Comparison of ENCODE assay signal across 8 cellular contexts in the genomic region with DNA sequence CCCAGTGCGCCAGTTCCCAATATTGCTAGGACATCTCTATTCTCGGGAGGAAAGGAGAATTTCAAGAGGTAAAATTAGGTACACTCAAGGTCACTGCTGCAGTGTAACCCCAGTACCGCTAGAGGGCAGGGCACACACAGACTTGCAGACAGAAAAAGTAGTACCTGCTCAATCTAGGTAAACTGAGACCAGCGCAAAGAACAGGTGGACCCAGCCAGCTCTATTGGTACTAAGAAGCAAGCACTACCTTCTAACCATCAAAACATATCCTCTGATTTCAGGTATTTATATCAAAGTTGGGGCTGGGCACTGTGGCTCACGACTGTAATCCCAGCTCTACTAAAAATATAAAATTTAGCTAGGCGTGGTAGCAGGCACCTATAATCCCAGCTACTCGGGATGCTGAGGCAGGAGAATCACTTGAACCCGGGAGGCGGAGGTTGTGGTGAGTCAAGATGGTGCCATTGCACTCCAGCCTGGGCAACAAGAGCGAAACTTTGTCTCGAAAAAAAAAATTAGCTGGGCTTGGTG. TPM values are rescaled to one million over a fixed set of nuclear protein-coding genes. Genes with fewer than 3 reads are reported as not detected.
A peak's percentile ranks its signal among the peaks of the same experiment; 100 is the strongest.
DNase-seq lines count a peak whose midpoint lies in the region; ATAC-seq and TF ChIP-seq lines count a peak whose summit lies in the region.

No MANE protein-coding gene starts in this region.

- CTCF ChIA-PET in CD8-positive, alpha-beta T cell (lab: Charles Lee), result interaction anchor here (0.5 to 9.6 kb wide), 45 partner anchors 9 to 1065 kb away, joined by 3 to 144 read pairs (median 5); a partner anchor contains a TSS

- no peaks in the 10 kb centered on the region for H3K27me3 ChIP-seq in CD8-positive, alpha-beta T cell (ENCODE audit: insufficient read depth, low read length)

- peak overlapping the region; percentile 43 for H3K27ac Mint-ChIP-seq in CD8-positive, alpha-beta T cell
- H3K27ac Mint-ChIP-seq in activated naive CD8-positive, alpha-beta T cell treated with anti-CD3 and anti-CD28 coated beads, Interleukin-2, amount 50 U/mL, for 24 hours, result no peak overlapping the region

- H3K9me3 ChIP-seq in CD8-positive, alpha-beta T cell (ENCODE audit: low read length), result no peaks in the 10 kb centered on the region

- no peak overlapping the region for H3K4me3 Mint-ChIP-seq in CD8-positive, alpha-beta T cell
- no peak overlapping the region for H3K4me3 Mint-ChIP-seq in activated naive CD8-positive, alpha-beta T cell treated with anti-CD3 and anti-CD28 coated beads, Interleukin-2, amount 50 U/mL, for 24 hours

- H3K36me3 ChIP-seq in CD8-positive, alpha-beta T cell (ENCODE audit: insufficient read depth, low read length), result no peaks in the 10 kb centered on the region

- peaks cover 39% of the 10 kb centered on the region for H3K4me1 Mint-ChIP-seq in CD8-positive, alpha-beta T cell (ENCODE audit: low read depth)
- H3K4me1 Mint-ChIP-seq in activated naive CD8-positive, alpha-beta T cell treated with anti-CD3 and anti-CD28 coated beads, Interleukin-2, amount 50 U/mL, for 24 hours, result peaks cover 39% of the 10 kb centered on the region

- no peak for TF ChIP-seq POLR2A in GM18505 (IDR thresholded peaks at IDR 0.05; ENCODE audit: borderline replicate concordance, extremely low read depth, insufficient read depth, insufficient read length)

- ATAC-seq in CD8-positive, alpha-beta T cell, result no peak
- no peak for ATAC-seq in activated naive CD8-positive, alpha-beta T cell treated with anti-CD3 and anti-CD28 coated beads, Interleukin-2, amount 50 U/mL, for 24 hours
- ATAC-seq in GM18505 (IDR thresholded peaks at IDR 0.05; ENCODE audit: unreplicated experiment) (no peak), GM18909 (IDR thresholded peaks at IDR 0.05; ENCODE audit: poor library complexity, unreplicated experiment) (no peak)

- H3K36me3 Mint-ChIP-seq in CD8-positive, alpha-beta T cell, result peaks cover 6% of the 10 kb centered on the region
- H3K36me3 Mint-ChIP-seq in activated naive CD8-positive, alpha-beta T cell treated with anti-CD3 and anti-CD28 coated beads, Interleukin-2, amount 50 U/mL, for 24 hours (ENCODE audit: low read depth), result peaks cover 1% of the 10 kb centered on the region

- TF ChIP-seq CTCF in CD8-positive, alpha-beta T cell (IDR thresholded peaks at IDR 0.05), result peak; percentile 92
- peak; percentile 99 for TF ChIP-seq CTCF in HFF-Myc (IDR thresholded peaks at IDR 0.05; ENCODE audit: low read depth, low read length, missing control alignments)

- intact Hi-C loops in CD8-positive, alpha-beta T cell (cut with DNase I, micrococcal nuclease), result loop anchor here (1.0 to 5.0 kb wide), 5 partner anchors 46 to 144 kb away; no protein-coding TSS in a partner anchor

- H3K4me3 ChIP-seq in CD8-positive, alpha-beta T cell (ENCODE audit: low read depth, low read length), result no peak overlapping the region
- H3K4me3 ChIP-seq in HFF-Myc (replicated peaks; ENCODE audit: low read depth, low read length), result no peak overlapping the region

- H3K4me1 ChIP-seq in CD8-positive, alpha-beta T cell (ENCODE audit: insufficient read depth, low read length), result peaks cover 51% of the 10 kb centered on the region

- H3K27ac ChIP-seq in CD8-positive, alpha-beta T cell (ENCODE audit: low read depth, low read length), result no peak overlapping the region

- peak; percentile 33 to 83 (median 71) for DNase-seq in CD8-positive, alpha-beta T cell
- DNase-seq in HFF-Myc (ENCODE audit: extremely low read depth, low read depth) (no peak), SK-N-DZ (ENCODE audit: low spot score) (peak; percentile 72), hippocampal formation (lab: John Stamatoyannopoulos, UW) (peak; percentile 5 to 16)
- peak; percentile 75 for DNase-seq in activated naive CD8-positive, alpha-beta T cell treated with anti-CD3 and anti-CD28 coated beads, Interleukin-2, amount 50 U/mL, for 24 hours
- peak; percentile 36 to 48 for DNase-seq in stimulated activated CD4-positive, alpha-beta T cell treated with anti-CD3 and anti-CD28 coated beads, Interleukin-15, amount 100 ng/mL, for 1 hour (ENCODE audit: low read depth in 1 of 2, low spot score in 1 of 2)

- H3K9me3 Mint-ChIP-seq in CD8-positive, alpha-beta T cell, result no peaks in the 10 kb centered on the region
- H3K9me3 Mint-ChIP-seq in activated naive CD8-positive, alpha-beta T cell treated with anti-CD3 and anti-CD28 coated beads, Interleukin-2, amount 50 U/mL, for 24 hours, result no peaks in the 10 kb centered on the region

- POLR2A ChIA-PET in CD8-positive, alpha-beta T cell (lab: Charles Lee), result interaction anchor here (0.6 to 1.0 kb wide), 4 partner anchors 49 to 618 kb away, joined by 3 to 7 read pairs (median 4); no protein-coding TSS in a partner anchor

- H3K27me3 Mint-ChIP-seq in CD8-positive, alpha-beta T cell (ENCODE audit: low read depth), result no peaks in the 10 kb centered on the region
- no peaks in the 10 kb centered on the region for H3K27me3 Mint-ChIP-seq in activated naive CD8-positive, alpha-beta T cell treated with anti-CD3 and anti-CD28 coated beads, Interleukin-2, amount 50 U/mL, for 24 hours

RNA-seq across cellular contexts. Expression of a gene that starts 3.6 kb away (rescaled TPM):
- total RNA-seq in CD8-positive, alpha-beta T cell, result 10 to 100 TPM; 18.9 to 20.4 TPM
- 21.5 and 24.9 TPM in 2 replicates for polyA plus RNA-seq in SK-N-DZ (2014; cell fraction: cytosol; rRNA removed)
- polyA plus RNA-seq in SK-N-DZ (2014; cell fraction: nucleus; rRNA removed), result 42.6 and 48.5 TPM in 2 replicates

RNA-seq across cellular contexts. Expression of a gene that starts 10.7 kb away (rescaled TPM):
- total RNA-seq in CD8-positive, alpha-beta T cell, result under 1 TPM; 0.11 to 0.14 TPM
- polyA plus RNA-seq in SK-N-DZ (2014; cell fraction: cytosol; rRNA removed), result 0.12 and 0.44 TPM in 2 replicates
- polyA plus RNA-seq in SK-N-DZ (2014; cell fraction: nucleus; rRNA removed), result 0.15 and 0.43 TPM in 2 replicates

RNA-seq across cellular contexts. Expression of a gene that starts 21.8 kb away (rescaled TPM):
- under 1 TPM; 0.22 to 0.28 TPM for total RNA-seq in CD8-positive, alpha-beta T cell
- polyA plus RNA-seq in SK-N-DZ (2014; cell fraction: cytosol; rRNA removed), result 0.32 and 0.53 TPM in 2 replicates
- 0.65 and 1.1 TPM in 2 replicates for polyA plus RNA-seq in SK-N-DZ (2014; cell fraction: nucleus; rRNA removed)

RNA-seq across cellular contexts. Expression of a gene that starts 36.3 kb away (rescaled TPM):
- 100 to 1,000 TPM; 572 to 611 TPM for total RNA-seq in CD8-positive, alpha-beta T cell
- 121 and 134 TPM in 2 replicates for polyA plus RNA-seq in SK-N-DZ (2014; cell fraction: cytosol; rRNA removed)
- polyA plus RNA-seq in SK-N-DZ (2014; cell fraction: nucleus; rRNA removed), result 125 and 219 TPM in 2 replicates

RNA-seq across cellular contexts. Expression of a gene that starts 40.9 kb away (rescaled TPM):
- 10 to 100 TPM; 19.7 to 20.2 TPM for total RNA-seq in CD8-positive, alpha-beta T cell
- polyA plus RNA-seq in SK-N-DZ (2014; cell fraction: cytosol; rRNA removed), result 458 and 511 TPM in 2 replicates
- polyA plus RNA-seq in SK-N-DZ (2014; cell fraction: nucleus; rRNA removed), result 288 and 352 TPM in 2 replicates
